23 cellular contexts compared by ENCODE assay signal in genomic region chr12:127663716-127664115, GRCh38.
DNase-seq lines count a peak whose midpoint lies in the region; ATAC-seq, FAIRE-seq and TF ChIP-seq lines count a peak whose summit lies in the region.
"Had no signal": no experiment of that assay in that cellular context is flagged by ENCODE, and none has a peak within 500 bp of the region (broad histone marks: within the 10 kb centered on the region; RNA-seq: fewer than 3 reads in every experiment).

No MANE protein-coding gene starts in this region.

- H4K20me1 ChIP-seq in H1 (replicated peaks in 1 of 2; ENCODE audit: control insufficient read depth in 1 of 2, insufficient read depth in 2 of 2, low read length in 2 of 2) = no peaks in the 10 kb centered on the region
- H4K20me1 ChIP-seq: BLaER1 had no signal

- H3K36me3 ChIP-seq in H1 (ENCODE audit: control insufficient read depth in 2 of 4, insufficient read depth in 4 of 4, low read length in 3 of 4) = no peaks in the 10 kb centered on the region; a peak in 1 of 8 replicates
- H3K36me3 ChIP-seq: BE2C, BLaER1 had no signal

- no peaks in the 10 kb centered on the region for H3K9me3 ChIP-seq in H1 (ENCODE audit: insufficient read depth in 2 of 2, low read depth in 1 of 2, low read length in 1 of 2)
- H3K9me3 ChIP-seq: BE2C, BLaER1 had no signal

- H3K23me2 ChIP-seq in H1 (ENCODE audit: low read depth, low read length) = no peaks in the 10 kb centered on the region

- TF ChIP-seq RAD21 in H1 (IDR thresholded peaks at IDR 0.05 in 1 of 2, conservative IDR thresholded peaks at IDR 0.05 in 1 of 2; ENCODE audit: low read depth in 2 of 2, low read length in 2 of 2) = no peak

- TF ChIP-seq CTCF in H1 (IDR thresholded peaks at IDR 0.05; ENCODE audit: control extremely low read depth in 1 of 3, insufficient read depth in 1 of 3, low read depth in 1 of 3, low read length in 3 of 3) = no peak

- no peak for ATAC-seq in GM21717 (IDR thresholded peaks at IDR 0.05; ENCODE audit: unreplicated experiment)

- no peak overlapping the region for H2AFZ ChIP-seq in H1 (ENCODE audit: low read length)

- H3K4ac ChIP-seq in H1 (replicated peaks; ENCODE audit: insufficient read length, low read depth, low read length) = no peak overlapping the region

- H2BK12ac ChIP-seq in H1 (ENCODE audit: low read depth, low read length) = no peak overlapping the region

- WGBS in H1 (ENCODE audit: extremely low coverage in 1 of 2, insufficient coverage in 1 of 2, insufficient read length in 1 of 2, insufficient replicate concordance in 2 of 2, low coverage in 1 of 2, low lambda C conversion rate in 2 of 2, missing lambda C conversion rate in 1 of 2), 2 experiments = 100% methylated on average over 3 of the region's 3 CpGs; no CpG with 5 or more reads in 1 of the 2 experiments

- TF ChIP-seq POLR2A in H1 (IDR thresholded peaks at IDR 0.05; ENCODE audit: control extremely low read depth in 1 of 2, low read depth in 2 of 2, low read length in 2 of 2) = no peak

- no peak for TF ChIP-seq EP300 in H1 (IDR thresholded peaks at IDR 0.05; ENCODE audit: borderline replicate concordance in 1 of 2, low read depth in 2 of 2, low read length in 2 of 2)

- no peaks in the 10 kb centered on the region for H3K79me2 ChIP-seq in H1 (ENCODE audit: control insufficient read depth in 1 of 2, insufficient read depth in 2 of 2, low read length in 2 of 2)

- no peak overlapping the region for H3K56ac ChIP-seq in H1 (replicated peaks; ENCODE audit: insufficient read length, low read depth, low read length)

- CTCF ChIA-PET in H1 (lab: Charles Lee; ENCODE audit: partially characterized antibody) = interaction anchor here (2.1 kb wide), 1 partner anchor 13 kb away, joined by 9 read pairs; no protein-coding TSS in a partner anchor

- H2AK5ac ChIP-seq in H1 (ENCODE audit: low read depth, low read length) = 0 out of 2 replicates have a peak overlapping the region, but pooled peaks have one; percentile 49

- H3K18ac ChIP-seq in H1 (ENCODE audit: extremely low read depth, low read length) = no peak overlapping the region

- H2BK15ac ChIP-seq in H1 (ENCODE audit: low read length) = no peak overlapping the region

- peak; percentile 75 for DNase-seq in G401 (ENCODE audit: low spot score)
- DNase-seq in H1 (ENCODE audit: low read depth in 1 of 2, low spot score in 2 of 2) = no peak
- DNase-seq in amniotic stem cell (lab: John Stamatoyannopoulos, UW) = no peak
- DNase-seq in iPS-NIHi7 (ENCODE audit: extremely low spot score) = no peak
- DNase-seq: 8988T; BE2C; CD4-positive, alpha-beta memory T cell; CD4-positive, CD25-positive, alpha-beta regulatory T cell; CD8-positive, alpha-beta memory T cell; COR-L47; DMS 273 treated with DMSO at 0.1 percent for 48 hours; DMS153; DMS53; DMS79; DND-41; EL; GF-D8 had no signal

- H2BK5ac ChIP-seq in H1 (ENCODE audit: low read depth, low read length) = no peak overlapping the region

- no peak overlapping the region for H2BK20ac ChIP-seq in H1 (ENCODE audit: low read length)

- no peak overlapping the region for H3K4me2 ChIP-seq in H1 (ENCODE audit: insufficient read depth in 1 of 2, low read depth in 2 of 2, low read length in 2 of 2)
- H3K4me2 ChIP-seq: BLaER1 had no signal

- H3K27me3 ChIP-seq in H1 (replicated peaks in 1 of 4; ENCODE audit: control insufficient read depth in 3 of 4, extremely low read depth in 1 of 4, insufficient read depth in 3 of 4, low read length in 3 of 4) = peaks cover 0 to 1% (median 0%) of the 10 kb centered on the region in 4 experiments; a peak in 2 of 7 replicates
- H3K27me3 ChIP-seq: BE2C, BLaER1 had no signal

- H3K4me3 ChIP-seq in H1 (ENCODE audit: extremely low read depth in 1 of 4, insufficient read depth in 2 of 4, low read depth in 3 of 4, low read length in 4 of 4) = no peak overlapping the region
- H3K4me3 ChIP-seq: BLaER1 had no signal

- H2BK120ac ChIP-seq in H1 (replicated peaks; ENCODE audit: low read depth, low read length) = no peak overlapping the region

- no peaks in the 10 kb centered on the region for H3K4me1 ChIP-seq in H1 (replicated peaks in 1 of 4; ENCODE audit: control insufficient read depth in 3 of 4, insufficient read depth in 4 of 4, low read length in 3 of 4)
- H3K4me1 ChIP-seq: BE2C, BLaER1 had no signal

- H3K79me1 ChIP-seq in H1 (ENCODE audit: low read depth, low read length) = no peaks in the 10 kb centered on the region

- no peak overlapping the region for H4K5ac ChIP-seq in H1 (ENCODE audit: insufficient read length, low read depth, low read length)

- no peak overlapping the region for H3K27ac ChIP-seq in H1 (ENCODE audit: low read depth, low read length)
- H3K27ac ChIP-seq: BLaER1 had no signal

- H3K9ac ChIP-seq in H1 (replicated peaks in 1 of 4; ENCODE audit: extremely low read depth in 1 of 4, low read depth in 3 of 4, low read length in 3 of 4) = no peak overlapping the region
- H3K9ac ChIP-seq: BLaER1 had no signal

- no peak overlapping the region for H3K23ac ChIP-seq in H1 (ENCODE audit: insufficient read length)

- H4K8ac ChIP-seq in H1 (ENCODE audit: extremely low read depth, insufficient read depth, low read length) = no peak overlapping the region

- POLR2A ChIA-PET in H1 (lab: Charles Lee; ENCODE audit: partially characterized antibody) = no interaction called here

- in situ Hi-C loops in G401 (cut with HindIII; ENCODE audit: low sequenced_read_pairs) = no loop called here

- no peak overlapping the region for H3K14ac ChIP-seq in H1 (ENCODE audit: insufficient read length)

- H4K91ac ChIP-seq in H1 (replicated peaks; ENCODE audit: insufficient read length, low read length) = no peak overlapping the region

- FAIRE-seq in H1 (lab: Jason Lieb, UNC) = no peak
- FAIRE-seq: A204.1, G401.6, GM12891, GM19239 had no signal

TF ChIP-seq in H1, 55 proteins besides CTCF, POLR2A, EP300 and RAD21 (continues in another document):
- TF ChIP-seq NRF1 (IDR thresholded peaks at IDR 0.05; ENCODE audit: low read depth, low read length) = no peak
- TF ChIP-seq GABPA (IDR thresholded peaks at IDR 0.05; ENCODE audit: borderline replicate concordance, insufficient read depth, low read length) = no peak
- TF ChIP-seq CHD2 (IDR thresholded peaks at IDR 0.05; ENCODE audit: low read length) = no peak
- TF ChIP-seq RBBP5 (IDR thresholded peaks at IDR 0.05; ENCODE audit: borderline replicate concordance, low read depth, low read length) = no peak
- no peak for TF ChIP-seq BACH1 (IDR thresholded peaks at IDR 0.05; ENCODE audit: low read length)
- TF ChIP-seq SUZ12 (IDR thresholded peaks at IDR 0.05; ENCODE audit: low read length) = no peak
- no peak for TF ChIP-seq EZH2 (IDR thresholded peaks at IDR 0.05; ENCODE audit: low read depth, low read length, severe bottlenecking)
- no peak for TF ChIP-seq SP1 (IDR thresholded peaks at IDR 0.05; ENCODE audit: low read depth, low read length)
- no peak for TF ChIP-seq RFX5 (IDR thresholded peaks at IDR 0.05; ENCODE audit: borderline replicate concordance, low read depth, low read length)
- TF ChIP-seq JUN (IDR thresholded peaks at IDR 0.05; ENCODE audit: low read depth, low read length) = no peak
- no peak for TF ChIP-seq YY1 (IDR thresholded peaks at IDR 0.05; ENCODE audit: low read depth, low read length)
- TF ChIP-seq FOSL1 (IDR thresholded peaks at IDR 0.05; ENCODE audit: insufficient read depth, low read depth, low read length) = no peak
- no peak for TF ChIP-seq KDM1A (IDR thresholded peaks at IDR 0.05; ENCODE audit: borderline replicate concordance, low read length)
- no peak for TF ChIP-seq KDM5A (IDR thresholded peaks at IDR 0.05; ENCODE audit: low read length)
- TF ChIP-seq POU5F1 (IDR thresholded peaks at IDR 0.05; ENCODE audit: low read depth, low read length) = no peak
